In genomic region chr10:78688945-78689935, GRCh38 we compare ENCODE assay signal across 1 cellular context.
TF ChIP-seq lines count a peak whose summit lies in the region.

No MANE protein-coding gene starts in this region.

TF ChIP-seq in H1, 55 proteins besides CTCF, POLR2A, EP300 and RAD21 (continued from another document):
- no peak for TF ChIP-seq CEBPB (IDR thresholded peaks at IDR 0.05; ENCODE audit: low read depth, low read length)
- no peak for TF ChIP-seq RFX5 (IDR thresholded peaks at IDR 0.05; ENCODE audit: borderline replicate concordance, low read depth, low read length)
- no peak for TF ChIP-seq SP4 (IDR thresholded peaks at IDR 0.05; ENCODE audit: low read length)
- no peak for TF ChIP-seq TAF1 (IDR thresholded peaks at IDR 0.05; ENCODE audit: low read depth, low read length)
- no peak for TF ChIP-seq RBBP5 (IDR thresholded peaks at IDR 0.05; ENCODE audit: borderline replicate concordance, low read depth, low read length)
- no peak for TF ChIP-seq EZH2 (IDR thresholded peaks at IDR 0.05; ENCODE audit: low read depth, low read length, severe bottlenecking)
- TF ChIP-seq PHF8 (conservative IDR thresholded peaks at IDR 0.05; ENCODE audit: low read depth, low read length), result no peak
- TF ChIP-seq, protein P1, sequence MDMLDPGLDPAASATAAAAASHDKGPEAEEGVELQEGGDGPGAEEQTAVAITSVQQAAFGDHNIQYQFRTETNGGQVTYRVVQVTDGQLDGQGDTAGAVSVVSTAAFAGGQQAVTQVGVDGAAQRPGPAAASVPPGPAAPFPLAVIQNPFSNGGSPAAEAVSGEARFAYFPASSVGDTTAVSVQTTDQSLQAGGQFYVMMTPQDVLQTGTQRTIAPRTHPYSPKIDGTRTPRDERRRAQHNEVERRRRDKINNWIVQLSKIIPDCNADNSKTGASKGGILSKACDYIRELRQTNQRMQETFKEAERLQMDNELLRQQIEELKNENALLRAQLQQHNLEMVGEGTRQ (IDR thresholded peaks at IDR 0.05; ENCODE audit: low read length), result no peak
- no peak for TF ChIP-seq POU5F1 (IDR thresholded peaks at IDR 0.05; ENCODE audit: low read depth, low read length)
- no peak for TF ChIP-seq CBX8 (IDR thresholded peaks at IDR 0.05; ENCODE audit: borderline replicate concordance, low read depth, low read length)
- no peak for TF ChIP-seq KDM4A (IDR thresholded peaks at IDR 0.05; ENCODE audit: low read depth, low read length, severe bottlenecking)
TF ChIP-seq in H1: peak in this region for 0.
